ENCODE assay signal across 16 cellular contexts in genomic region chr4:51825341-51825740, GRCh38.
"Had no signal": no experiment of that assay in that cellular context is flagged by ENCODE, and none has a peak within 500 bp of the region (broad histone marks: within the 10 kb centered on the region; RNA-seq: fewer than 3 reads in every experiment).

No MANE protein-coding gene starts in this region.

- H3K4me3 ChIP-seq: coronary artery, lung, mucosa of descending colon, neural progenitor cell, right atrium auricular region, testis, tibial artery had no signal

- H3K27me3 ChIP-seq: neural progenitor cell, right atrium auricular region, testis had no signal

- H3K36me3 ChIP-seq: neural progenitor cell, right atrium auricular region, tibial artery had no signal

- DNase-seq: dermis blood vessel endothelial cell; effector memory CD8-positive, alpha-beta T cell; head of caudate nucleus; kidney; mucosa of descending colon; naive thymus-derived CD4-positive, alpha-beta T cell; stimulated activated CD4-positive, alpha-beta T cell treated with anti-CD3 and anti-CD28 coated beads, Interleukin-2, amount 100 ng/mL, for 24 hours; stimulated activated CD4-positive, alpha-beta T cell treated with anti-CD3 and anti-CD28 coated beads, Interleukin-4, amount 100 ng/mL, for 4 hours; stimulated activated naive CD8-positive, alpha-beta T cell treated with anti-CD3 and anti-CD28 coated beads, Interleukin-15, Interleukin-2, amounts not matched to agents 100 U/mL and 50 U/mL, for 24 hours; substantia nigra; testis; tibial artery had no signal
